In the genomic region with DNA sequence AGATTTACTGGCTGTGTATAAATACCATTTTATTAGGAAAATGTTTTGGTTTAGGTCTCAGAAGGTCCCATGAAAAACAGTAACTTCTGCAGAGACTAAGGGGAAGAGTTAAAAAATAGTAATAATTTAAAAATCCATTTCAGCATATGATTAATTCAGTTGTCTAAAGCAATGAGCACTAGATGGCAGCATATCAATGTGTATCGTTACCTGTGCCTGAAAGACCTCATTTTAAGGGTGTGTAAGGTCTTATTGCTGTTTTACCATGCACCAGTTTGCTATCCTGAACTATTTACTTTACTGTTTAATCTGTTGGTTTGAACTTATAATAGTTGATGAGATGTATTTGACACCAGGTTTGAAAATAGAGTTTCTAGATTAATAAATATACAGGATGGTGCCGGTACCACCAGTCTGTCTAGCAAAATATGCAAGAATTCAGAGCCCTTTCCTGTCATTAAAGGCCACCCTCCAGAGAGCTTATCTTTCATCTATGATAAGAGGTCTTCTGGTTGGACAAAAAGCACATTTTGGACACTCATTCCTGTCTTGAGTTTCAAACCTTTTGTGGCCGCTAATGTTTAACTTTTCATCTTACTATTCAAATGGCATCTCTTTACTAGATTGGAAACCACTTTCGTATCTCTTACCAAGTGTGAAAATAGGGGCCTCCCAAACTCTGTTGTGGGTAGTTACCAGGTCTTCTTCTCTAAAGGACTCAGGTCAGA, we compare ENCODE assay signal across 8 cellular contexts. TPM values are rescaled to one million over a fixed set of nuclear protein-coding genes. Genes with fewer than 3 reads are reported as not detected.
DNase-seq lines count a peak whose midpoint lies in the region; FAIRE-seq and TF ChIP-seq lines count a peak whose summit lies in the region.

No MANE protein-coding gene starts in this region.

- peak; percentile 63 for FAIRE-seq in A204.1 (lab: Jason Lieb, UNC)
- peak; percentile 84 for FAIRE-seq in G401.6 (lab: Jason Lieb, UNC)
- peak; percentile 61 for FAIRE-seq in H54 (lab: Jason Lieb, UNC)
- FAIRE-seq in endothelial cell of umbilical vein (lab: Jason Lieb, UNC): peak; percentile 65

- H3K36me3 ChIP-seq in endothelial cell of umbilical vein (ENCODE audit: control insufficient read depth in 2 of 2, extremely low read depth in 1 of 2, insufficient read depth in 2 of 2, low read length in 2 of 2) (no peaks in the 10 kb centered on the region), neural cell (ENCODE audit: insufficient read depth, low read length) (no peaks in the 10 kb centered on the region)
- no peaks in the 10 kb centered on the region for H3K36me3 ChIP-seq in effector memory CD4-positive, alpha-beta T cell (ENCODE audit: control insufficient read depth, insufficient read depth, low read length)

- H3K9me3 ChIP-seq in endothelial cell of umbilical vein (replicated peaks; ENCODE audit: control insufficient read depth, insufficient read depth, low read length) (no peaks in the 10 kb centered on the region), neural cell (ENCODE audit: low read length) (no peaks in the 10 kb centered on the region)
- no peaks in the 10 kb centered on the region for H3K9me3 ChIP-seq in effector memory CD4-positive, alpha-beta T cell (ENCODE audit: control insufficient read depth, low read length)

- BruUV-seq in endothelial cell of umbilical vein (replicated peaks; lab: Mats Ljungman, UMichigan): no TSS peak

- TF ChIP-seq POLR2A in H54 (IDR thresholded peaks at IDR 0.05; ENCODE audit: low read depth, low read length) (no peak), endothelial cell of umbilical vein (IDR thresholded peaks at IDR 0.05; ENCODE audit: low read depth, low read length) (no peak)

- no peak for DNase-seq in H54 (ENCODE audit: insufficient read length, low spot score)
- DNase-seq in Kasumi-1 (lab: John Stamatoyannopoulos, UW): peak; percentile 54 to 80
- DNase-seq in SHP77 (lab: John Stamatoyannopoulos, UW): peak; percentile 34 to 59
- DNase-seq in endothelial cell of umbilical vein (ENCODE audit: low read depth, low spot score): peak; percentile 61
- DNase-seq in effector memory CD4-positive, alpha-beta T cell: no peak

- POLR2A ChIA-PET in endothelial cell of umbilical vein (lab: Charles Lee): no interaction called here

- no peak overlapping the region for H2AFZ ChIP-seq in endothelial cell of umbilical vein (ENCODE audit: low read depth, low read length)
- H2AFZ ChIP-seq in neural cell (ENCODE audit: low read depth, low read length): no peak overlapping the region

- no peaks in the 10 kb centered on the region for H3F3A ChIP-seq in neural cell (ENCODE audit: insufficient read depth, low read length, poor library complexity, severe bottlenecking)

- H3K9me2 ChIP-seq in neural cell (ENCODE audit: insufficient read depth, low read length): no peaks in the 10 kb centered on the region

- H3K9ac ChIP-seq in endothelial cell of umbilical vein (replicated peaks; ENCODE audit: extremely low read depth, insufficient read depth, low read length): no peak overlapping the region
- H3K9ac ChIP-seq in neural cell (ENCODE audit: low read length): no peak overlapping the region

- H3K9me1 ChIP-seq in endothelial cell of umbilical vein (replicated peaks; ENCODE audit: control insufficient read depth, extremely low read depth, insufficient read depth, low read length): no peaks in the 10 kb centered on the region

- TF ChIP-seq CTCF in endothelial cell of umbilical vein (IDR thresholded peaks at IDR 0.05; ENCODE audit: extremely low read depth in 1 of 2, insufficient read depth in 1 of 2, low read depth in 1 of 2, low read length in 2 of 2) (peak; percentile 32 to 39), neural cell (IDR thresholded peaks at IDR 0.05; ENCODE audit: poor library complexity, severe bottlenecking) (peak; percentile 76)

- TF ChIP-seq RAD21 in neural cell (conservative IDR thresholded peaks at IDR 0.05): peak; percentile 80

- CTCF ChIA-PET in endothelial cell of umbilical vein (lab: Charles Lee): interaction anchor here (1.5 to 3.2 kb wide), 4 partner anchors 30 to 811 kb away, joined by 4 to 28 read pairs (median 9); no protein-coding TSS in a partner anchor

- no peak for TF ChIP-seq EP300 in neural cell (conservative IDR thresholded peaks at IDR 0.05; ENCODE audit: poor library complexity, severe bottlenecking)

- no peaks in the 10 kb centered on the region for H3K27me3 ChIP-seq in endothelial cell of umbilical vein (ENCODE audit: control insufficient read depth in 2 of 2, insufficient read depth in 2 of 2, low read length in 2 of 2)
- no peaks in the 10 kb centered on the region for H3K27me3 ChIP-seq in neural cell (ENCODE audit: insufficient read depth, low read depth, low read length)
- H3K27me3 ChIP-seq in effector memory CD4-positive, alpha-beta T cell (replicated peaks; ENCODE audit: control insufficient read depth, insufficient read depth, low read length, poor library complexity, severe bottlenecking): no peaks in the 10 kb centered on the region

- H3K79me2 ChIP-seq in endothelial cell of umbilical vein (ENCODE audit: control insufficient read depth, insufficient read depth, low read length) (no peaks in the 10 kb centered on the region), neural cell (replicated peaks; ENCODE audit: insufficient read depth, low read length) (no peaks in the 10 kb centered on the region)

- H3K4me3 ChIP-seq in endothelial cell of umbilical vein (replicated peaks in 1 of 3; ENCODE audit: insufficient read depth in 1 of 3, low read depth in 1 of 3, low read length in 3 of 3): no peak overlapping the region
- H3K4me3 ChIP-seq in neural cell (ENCODE audit: low read length): no peak overlapping the region
- no peak overlapping the region for H3K4me3 ChIP-seq in effector memory CD4-positive, alpha-beta T cell (ENCODE audit: insufficient read depth, low read depth, low read length, poor library complexity, severe bottlenecking)

- H4K20me1 ChIP-seq in endothelial cell of umbilical vein (replicated peaks; ENCODE audit: control insufficient read depth, extremely low read depth, insufficient read depth, low read length) (no peaks in the 10 kb centered on the region), neural cell (ENCODE audit: insufficient read depth) (no peaks in the 10 kb centered on the region)

- H3K27ac ChIP-seq in endothelial cell of umbilical vein (ENCODE audit: insufficient read depth, low read depth, low read length) (no peak overlapping the region), neural cell (ENCODE audit: low read length) (no peak overlapping the region)
- H3K27ac ChIP-seq in effector memory CD4-positive, alpha-beta T cell (ENCODE audit: insufficient read depth, low read length, poor library complexity, severe bottlenecking): no peak overlapping the region

- dilution Hi-C loops in endothelial cell of umbilical vein (cut with MboI; ENCODE audit: extremely low pct_ligation_motif_present, low sequenced_read_pairs): no loop called here

- intact Hi-C loops in endothelial cell of umbilical vein (cut with micrococcal nuclease): loop anchor here (1.0 to 2.0 kb wide), 3 partner anchors 56 to 811 kb away; no protein-coding TSS in a partner anchor

- H3K4me2 ChIP-seq in endothelial cell of umbilical vein (ENCODE audit: insufficient read depth, low read length): no peak overlapping the region
- H3K4me2 ChIP-seq in neural cell (ENCODE audit: low read length): no peak overlapping the region

- no peaks in the 10 kb centered on the region for H3K4me1 ChIP-seq in endothelial cell of umbilical vein (ENCODE audit: control insufficient read depth, extremely low read depth, insufficient read depth, low read length)
- H3K4me1 ChIP-seq in effector memory CD4-positive, alpha-beta T cell (ENCODE audit: control insufficient read depth, insufficient read depth, low read length, poor library complexity, severe bottlenecking): no peaks in the 10 kb centered on the region

TF ChIP-seq in endothelial cell of umbilical vein, 7 proteins besides CTCF, POLR2A, EP300 and RAD21 (continues in another document):
- TF ChIP-seq EZH2 (IDR thresholded peaks at IDR 0.05; ENCODE audit: borderline replicate concordance, low read depth, low read length, severe bottlenecking) (no peak), MYC (IDR thresholded peaks at IDR 0.05; ENCODE audit: low read depth, low read length) (no peak), GATA2 (IDR thresholded peaks at IDR 0.05; ENCODE audit: insufficient read depth, insufficient read length, low read depth, low read length) (no peak), JUN (IDR thresholded peaks at IDR 0.05; ENCODE audit: borderline replicate concordance, insufficient read depth, insufficient read length, low read depth) (no peak), FOS (IDR thresholded peaks at IDR 0.05; ENCODE audit: borderline replicate concordance, insufficient read depth, low read length) (no peak), MAX (IDR thresholded peaks at IDR 0.05; ENCODE audit: insufficient read depth, insufficient read length) (no peak)

TF ChIP-seq in neural cell, 6 proteins besides CTCF, POLR2A, EP300 and RAD21:
- TF ChIP-seq SMC3 (conservative IDR thresholded peaks at IDR 0.05; ENCODE audit: poor library complexity): peak; percentile 79
- no peak for TF ChIP-seq TAF1 (IDR thresholded peaks at IDR 0.05; ENCODE audit: low read depth)
- no peak for TF ChIP-seq MXI1 (conservative IDR thresholded peaks at IDR 0.05; ENCODE audit: poor library complexity, severe bottlenecking)
TF ChIP-seq in neural cell: peak in this region for 1.

RNA-seq across cellular contexts. Expression of gene AHI1, which starts 8.9 kb away (rescaled TPM):
- total RNA-seq in endothelial cell of umbilical vein: 19.8 and 20.7 TPM in 2 replicates
- polyA plus RNA-seq in endothelial cell of umbilical vein: 4.2 and 5.1 TPM in 2 replicates
- 3.7 and 5.7 TPM in 2 replicates for polyA plus RNA-seq in endothelial cell of umbilical vein (2011; cell fraction: cytosol; rRNA removed)
- 40.8 and 55.0 TPM in 2 replicates for polyA plus RNA-seq in endothelial cell of umbilical vein (2011; cell fraction: nucleus; rRNA removed)
- polyA plus RNA-seq in endothelial cell of umbilical vein (2012): 7.5 and 11.3 TPM in 2 replicates
- 14.1 and 17.8 TPM in 2 replicates for polyA minus RNA-seq in endothelial cell of umbilical vein
- 8.9 TPM for polyA minus RNA-seq in endothelial cell of umbilical vein (2011; cell fraction: cytosol; rRNA and poly(A)+ RNA removed)
- polyA minus RNA-seq in endothelial cell of umbilical vein (2011; cell fraction: nucleus; rRNA and poly(A)+ RNA removed): 62.8 and 96.5 TPM in 2 replicates
- 54.7 and 58.2 TPM in 2 replicates for polyA plus RNA-seq in neural cell
- 41.4 and 56.8 TPM in 2 replicates for polyA minus RNA-seq in neural cell

Comparison
In these comparisons a context has a peak if more than half of its experiments do, and no peak if none do; other contexts are left out.
1. DNase-seq: peak in Kasumi-1 (2 of 2), SHP77 (2 of 2) and endothelial cell of umbilical vein (single experiment); none in H54 (single experiment) and effector memory CD4-positive, alpha-beta T cell (0 of 3).